In genomic region chr5:10279328-10279727, GRCh38 we compare ENCODE assay signal across 1 cellular context.
TF ChIP-seq lines count a peak whose summit lies in the region.

No MANE protein-coding gene starts in this region.

TF ChIP-seq in endothelial cell of umbilical vein, 7 proteins besides CTCF, POLR2A, EP300 and RAD21 (continued from another document):
- TF ChIP-seq EZH2 (IDR thresholded peaks at IDR 0.05; ENCODE audit: borderline replicate concordance, low read depth, low read length, severe bottlenecking) (no peak), FOS (IDR thresholded peaks at IDR 0.05; ENCODE audit: borderline replicate concordance, insufficient read depth, low read length) (no peak), POLR2AphosphoS5 (IDR thresholded peaks at IDR 0.05; ENCODE audit: insufficient read depth, low read depth, low read length) (no peak), GATA2 (IDR thresholded peaks at IDR 0.05; ENCODE audit: insufficient read depth, insufficient read length, low read depth, low read length) (no peak), MYC (IDR thresholded peaks at IDR 0.05; ENCODE audit: low read depth, low read length) (no peak)
- TF ChIP-seq, protein P1, sequence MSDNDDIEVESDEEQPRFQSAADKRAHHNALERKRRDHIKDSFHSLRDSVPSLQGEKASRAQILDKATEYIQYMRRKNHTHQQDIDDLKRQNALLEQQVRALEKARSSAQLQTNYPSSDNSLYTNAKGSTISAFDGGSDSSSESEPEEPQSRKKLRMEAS (IDR thresholded peaks at IDR 0.05; ENCODE audit: insufficient read depth, insufficient read length), result no peak
